Comparison of ENCODE assay signal across 9 cellular contexts in genomic region chr5:11494340-11494739, GRCh38.
DNase-seq lines count a peak whose midpoint lies in the region; ATAC-seq, FAIRE-seq and TF ChIP-seq lines count a peak whose summit lies in the region.
"Had no signal": no experiment of that assay in that cellular context is flagged by ENCODE, and none has a peak within 500 bp of the region (broad histone marks: within the 10 kb centered on the region; RNA-seq: fewer than 3 reads in every experiment).

No MANE protein-coding gene starts in this region.

- H3K4me1 ChIP-seq in GM12878 (ENCODE audit: control insufficient read depth, insufficient read depth, low read length): no peaks in the 10 kb centered on the region
- H3K4me1 ChIP-seq: gastrocnemius medialis had no signal

- peak; percentile 15 for TF ChIP-seq CTCF in GM12865 (IDR thresholded peaks at IDR 0.05; ENCODE audit: insufficient read depth, low read depth, low read length, missing control alignments)
- peak; percentile 42; the same call in 1 of the 2 replicates for TF ChIP-seq CTCF in LNCaP clone FGC (IDR thresholded peaks at IDR 0.05; ENCODE audit: control insufficient read depth, extremely low read depth, insufficient read depth)
- peak; percentile 11 to 30 (median 11); a peak in 3 of 6 replicates for TF ChIP-seq CTCF in GM12878 (IDR thresholded peaks at IDR 0.05 in 2 of 3, conservative IDR thresholded peaks at IDR 0.05 in 1 of 3; ENCODE audit: control insufficient read depth in 2 of 3, extremely low read depth in 1 of 3, insufficient read depth in 1 of 3, low read depth in 3 of 3, low read length in 3 of 3)

- ATAC-seq in GM12878: no peak
- ATAC-seq: activated CD8-positive, alpha-beta T cell treated with anti-CD3 and anti-CD28 coated beads, Interleukin-2, amount 10 ng/mL, durations not matched to agents 7 days and 5 days; gastrocnemius medialis had no signal

- H3K36me3 ChIP-seq in GM12878 (ENCODE audit: control insufficient read depth in 2 of 2, insufficient read depth in 2 of 2, low read length in 1 of 2): no peaks in the 10 kb centered on the region
- H3K36me3 ChIP-seq: gastrocnemius medialis had no signal

- in situ Hi-C loops in GM12878 (cut with MboI): no loop called here

- no TSS peak for BruUV-seq in GM12878 (replicated peaks; lab: Mats Ljungman, UMichigan)

- H3K4me3 ChIP-seq in GM12865 (ENCODE audit: low read depth, low read length): no peak overlapping the region
- no peak overlapping the region for H3K4me3 ChIP-seq in LNCaP clone FGC (ENCODE audit: low read depth, low read length)
- no peak overlapping the region for H3K4me3 ChIP-seq in GM12878
- H3K4me3 ChIP-seq: gastrocnemius medialis had no signal

- intact Hi-C loops in GM12878 (cut with micrococcal nuclease; ENCODE audit: unreplicated experiment): loop anchor here (5.0 kb wide), 1 partner anchor 227 kb away; no protein-coding TSS in a partner anchor

- H3K4me2 ChIP-seq in GM12878 (ENCODE audit: control insufficient read depth, insufficient read depth): no peak overlapping the region

- DNase-seq in GM12865 (ENCODE audit: low read depth) (no peak), LNCaP clone FGC (ENCODE audit: low read depth) (no peak), GM12878 (ENCODE audit: low read depth, low spot score) (no peak), midbrain (lab: John Stamatoyannopoulos, UW) (peak; percentile 39), amniotic stem cell (lab: John Stamatoyannopoulos, UW) (no peak), NCI-H345 treated with DMSO at 0.1 percent for 48 hours (lab: John Stamatoyannopoulos, UW; ENCODE audit: unreplicated experiment) (no peak), T1000 (lab: John Stamatoyannopoulos, UW) (no peak)
- DNase-seq: activated CD8-positive, alpha-beta T cell treated with anti-CD3 and anti-CD28 coated beads, Interleukin-2, amount 10 ng/mL, durations not matched to agents 7 days and 5 days; gastrocnemius medialis had no signal

- H3K9me3 ChIP-seq in GM12878 (replicated peaks; ENCODE audit: control insufficient read depth, insufficient read depth, low read length): no peaks in the 10 kb centered on the region
- H3K9me3 ChIP-seq: gastrocnemius medialis had no signal

- H3K27ac ChIP-seq in GM12878 (ENCODE audit: control insufficient read depth, insufficient read depth): no peak overlapping the region
- H3K27ac ChIP-seq: gastrocnemius medialis had no signal

- no peak for FAIRE-seq in GM12878 (lab: Jason Lieb, UNC)

- H3K9ac ChIP-seq in GM12878 (ENCODE audit: control insufficient read depth, insufficient read depth, low read length): no peak overlapping the region

- TF ChIP-seq EP300 in GM12878 (IDR thresholded peaks at IDR 0.05; ENCODE audit: borderline replicate concordance in 1 of 2, control insufficient read depth in 1 of 2, low read depth in 2 of 2, low read length in 2 of 2): no peak

- H3K27me3 ChIP-seq in GM12878 (replicated peaks in 1 of 2; ENCODE audit: control insufficient read depth in 2 of 2, insufficient read depth in 2 of 2, low read length in 1 of 2): no peaks in the 10 kb centered on the region
- H3K27me3 ChIP-seq: gastrocnemius medialis had no signal

- H2AFZ ChIP-seq in GM12878 (ENCODE audit: control insufficient read depth, low read depth, low read length): no peak overlapping the region

- 10% methylated on average over 3 of the region's 3 CpGs for WGBS in GM12878 (ENCODE audit: insufficient coverage, insufficient replicate concordance, low lambda C conversion rate, missing lambda C conversion rate)

- H3K79me2 ChIP-seq in GM12878 (ENCODE audit: control insufficient read depth, insufficient read depth, low read length): no peaks in the 10 kb centered on the region

- CTCF ChIA-PET in GM12878 (lab: Yijun Ruan, JAX): no interaction called here

- no peak for TF ChIP-seq POLR2A in GM12878 (IDR thresholded peaks at IDR 0.05; ENCODE audit: low read depth, low read length)

- H4K20me1 ChIP-seq in GM12878 (ENCODE audit: control insufficient read depth, insufficient read depth): no peaks in the 10 kb centered on the region

- TF ChIP-seq RAD21 in GM12878 (IDR thresholded peaks at IDR 0.05; ENCODE audit: insufficient read depth, low read depth, low read length): peak; percentile 5; the same call in 1 of the 2 replicates

- RAD21 ChIA-PET in GM12878 (lab: Charles Lee; ENCODE audit: unreplicated experiment): no interaction called here

- SMC1A ChIA-PET in GM12878 (lab: Charles Lee; ENCODE audit: uncharacterized antibody, unreplicated experiment): no interaction called here

- POLR2A ChIA-PET in GM12878 (lab: Charles Lee): no interaction called here

TF ChIP-seq in GM12878, 131 proteins besides CTCF, POLR2A, EP300 and RAD21:
- TF ChIP-seq CHD1 (IDR thresholded peaks at IDR 0.05; ENCODE audit: low read depth, low read length) (no peak), ATF3 (IDR thresholded peaks at IDR 0.05; ENCODE audit: borderline replicate concordance, extremely low read depth, low read depth, low read length) (no peak), FOXM1 (IDR thresholded peaks at IDR 0.05; ENCODE audit: low read depth, low read length) (no peak), USF2 (IDR thresholded peaks at IDR 0.05; ENCODE audit: borderline replicate concordance, low read depth, low read length) (no peak), STAT1 (conservative IDR thresholded peaks at IDR 0.05) (no peak), CREB1 (IDR thresholded peaks at IDR 0.05; ENCODE audit: low read depth) (no peak), SUPT20H (IDR thresholded peaks at IDR 0.05; ENCODE audit: borderline replicate concordance, control insufficient read depth, low read depth, low read length) (no peak), ZBED1 (IDR thresholded peaks at IDR 0.05; ENCODE audit: borderline replicate concordance) (no peak), POU2F2 (IDR thresholded peaks at IDR 0.05; ENCODE audit: borderline replicate concordance, low read depth, low read length) (no peak), ZNF622 (IDR thresholded peaks at IDR 0.05) (no peak)
TF ChIP-seq in GM12878: peak in this region for 0.
